9 cellular contexts compared by ENCODE assay signal in genomic region chr11:45232341-45233080, GRCh38. TPM values are rescaled to one million over a fixed set of nuclear protein-coding genes. Genes with fewer than 3 reads are reported as not detected.
"Had no signal": no experiment of that assay in that cellular context is flagged by ENCODE, and none has a peak within 500 bp of the region (broad histone marks: within the 10 kb centered on the region; RNA-seq: fewer than 3 reads in every experiment).

No MANE protein-coding gene starts in this region.

- H3K4me3 ChIP-seq: adrenal gland, left lung, tibial nerve had no signal

- H3K9me3 ChIP-seq: adrenal gland, left lung, tibial nerve had no signal

- H3K9me3 Mint-ChIP-seq: activated naive CD4-positive, alpha-beta T cell treated with anti-CD3 and anti-CD28 coated beads, Interleukin-2, amount 50 U/mL, for 72 hours; effector memory CD8-positive, alpha-beta T cell; T-helper 2 cell treated with Interferon-gamma antibody and Interleukin-4, amounts not matched to agents 5 μg/mL and 100 μg/mL, for 36 hours had no signal

- H3K27ac Mint-ChIP-seq: activated naive CD4-positive, alpha-beta T cell treated with anti-CD3 and anti-CD28 coated beads, Interleukin-2, amount 50 U/mL, for 72 hours; effector memory CD8-positive, alpha-beta T cell; T-helper 2 cell treated with Interferon-gamma antibody and Interleukin-4, amounts not matched to agents 5 μg/mL and 100 μg/mL, for 36 hours had no signal

- H3K27me3 ChIP-seq: adrenal gland, left lung, tibial nerve had no signal

- H3K27ac ChIP-seq: adrenal gland, left lung, tibial nerve had no signal

- H3K4me1 ChIP-seq: adrenal gland, left lung had no signal

- DNase-seq: activated gamma-delta T cell had no signal

- H3K36me3 Mint-ChIP-seq: activated naive CD4-positive, alpha-beta T cell treated with anti-CD3 and anti-CD28 coated beads, Interleukin-2, amount 50 U/mL, for 72 hours had no signal

- H3K4me3 Mint-ChIP-seq: effector memory CD8-positive, alpha-beta T cell; T-helper 2 cell treated with Interferon-gamma antibody and Interleukin-4, amounts not matched to agents 5 μg/mL and 100 μg/mL, for 36 hours had no signal

RNA-seq across cellular contexts. Expression of gene SYT13, which starts 53.6 kb away (rescaled TPM):
- total RNA-seq: activated naive CD4-positive, alpha-beta T cell treated with anti-CD3 and anti-CD28 coated beads, Interleukin-2, amount 50 U/mL, for 72 hours; bronchial epithelial cell; dermis blood vessel endothelial cell had no signal
